Comparison of ENCODE assay signal across 25 cellular contexts in the genomic region with DNA sequence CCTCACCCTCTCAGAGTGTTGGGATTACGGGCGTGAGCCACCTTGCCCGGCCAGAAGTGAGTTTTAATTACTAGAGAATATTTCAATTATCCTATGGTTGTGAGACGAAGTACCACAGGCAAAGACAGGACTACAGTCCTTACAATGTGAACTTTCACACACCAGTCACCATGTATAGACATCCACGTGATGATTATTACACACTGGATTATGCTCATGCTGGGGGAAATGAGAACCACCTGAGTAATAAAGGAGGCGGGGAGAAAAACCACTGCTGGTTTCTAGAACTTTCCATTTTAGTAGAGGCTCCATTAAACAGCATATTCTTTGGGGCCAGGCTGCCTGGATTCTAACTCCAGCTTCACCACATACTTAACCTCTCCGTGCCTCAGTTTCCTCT. TPM values are rescaled to one million over a fixed set of nuclear protein-coding genes. Genes with fewer than 3 reads are reported as not detected.
DNase-seq lines count a peak whose midpoint lies in the region; ATAC-seq, FAIRE-seq and TF ChIP-seq lines count a peak whose summit lies in the region.
"Had no signal": no experiment of that assay in that cellular context is flagged by ENCODE, and none has a peak within 500 bp of the region (broad histone marks: within the 10 kb centered on the region; RNA-seq: fewer than 3 reads in every experiment).

No MANE protein-coding gene starts in this region.

- H3K36me3 ChIP-seq in OCI-LY1 (ENCODE audit: insufficient read depth, low read length): peaks cover 17% of the 10 kb centered on the region
- no peaks in the 10 kb centered on the region for H3K36me3 ChIP-seq in bronchial epithelial cell (ENCODE audit: control insufficient read depth, insufficient read depth, low read length)
- H3K36me3 ChIP-seq: MG63 had no signal

- peaks cover 15% of the 10 kb centered on the region; the same call in 1 of the 2 replicates for H3F3A ChIP-seq in OCI-LY1 (ENCODE audit: insufficient read depth, low read length)

- no peaks in the 10 kb centered on the region for H3K9me2 ChIP-seq in OCI-LY1 (ENCODE audit: low read depth, low read length)
- H3K9me2 ChIP-seq: SK-N-SH had no signal

- H3K9me3 ChIP-seq in OCI-LY1 (ENCODE audit: low read length): no peaks in the 10 kb centered on the region
- H3K9me3 ChIP-seq: MG63, SK-N-SH had no signal

- TF ChIP-seq CTCF in CD14-positive monocyte (IDR thresholded peaks at IDR 0.05) (no peak), OCI-LY1 (IDR thresholded peaks at IDR 0.05; ENCODE audit: low read length) (no peak), bronchial epithelial cell (IDR thresholded peaks at IDR 0.05; ENCODE audit: insufficient read depth, low read length, severe bottlenecking) (no peak)

- H3K27ac Mint-ChIP-seq in activated CD4-positive, alpha-beta T cell treated with anti-CD3 and anti-CD28 coated beads, Interleukin-2, amount 10 ng/mL, durations not matched to agents 7 days and 5 days: peak overlapping the region; percentile 10
- H3K27ac Mint-ChIP-seq in CD14-positive monocyte: peak overlapping the region in 5 of 7 donors; percentile 16 to 90 (median 74)
- H3K27ac Mint-ChIP-seq: H9 had no signal

- no peak for FAIRE-seq in bronchial epithelial cell (lab: Jason Lieb, UNC)

- POLR2A ChIA-PET in activated CD4-positive, alpha-beta T cell treated with anti-CD3 and anti-CD28 coated beads, Interleukin-2, amount 10 ng/mL, durations not matched to agents 7 days and 5 days (lab: Charles Lee): no interaction called here

- no peaks in the 10 kb centered on the region for H3K79me2 ChIP-seq in OCI-LY1 (ENCODE audit: insufficient read depth, low read length)

- intact Hi-C loops in CD14-positive monocyte (cut with micrococcal nuclease): loop anchor here (5.0 kb wide), 2 partner anchors 41 to 46 kb away; partner anchors contain the start of gene TLR2 (in 1 of the 2)

- H3K9me3 Mint-ChIP-seq in activated CD4-positive, alpha-beta T cell treated with anti-CD3 and anti-CD28 coated beads, Interleukin-2, amount 10 ng/mL, durations not matched to agents 7 days and 5 days: peaks cover 2% of the 10 kb centered on the region
- H3K9me3 Mint-ChIP-seq in CD14-positive monocyte: peaks cover 6 to 12% (median 8%) of the 10 kb centered on the region in 7 donors
- H3K9me3 Mint-ChIP-seq: CD8-positive, alpha-beta memory T cell; IgD-negative memory B cell had no signal

- CTCF ChIA-PET in activated CD4-positive, alpha-beta T cell treated with anti-CD3 and anti-CD28 coated beads, Interleukin-2, amount 10 ng/mL, durations not matched to agents 7 days and 5 days (lab: Charles Lee): interaction anchor here (1.8 kb wide), 1 partner anchor 19 kb away, joined by 8 read pairs; no protein-coding TSS in a partner anchor

- H3K4me2 ChIP-seq in OCI-LY1 (ENCODE audit: low read length): no peak overlapping the region
- H3K4me2 ChIP-seq: SK-N-SH had no signal

- H3K4me1 Mint-ChIP-seq in activated CD4-positive, alpha-beta T cell treated with anti-CD3 and anti-CD28 coated beads, Interleukin-2, amount 10 ng/mL, durations not matched to agents 7 days and 5 days: peaks cover 6% of the 10 kb centered on the region
- H3K4me1 Mint-ChIP-seq in CD14-positive monocyte: peaks cover 52% of the 10 kb centered on the region

- no peak overlapping the region for H3K4me3 Mint-ChIP-seq in activated CD4-positive, alpha-beta T cell treated with anti-CD3 and anti-CD28 coated beads, Interleukin-2, amount 10 ng/mL, durations not matched to agents 7 days and 5 days
- peak overlapping the region in 1 of 2 donors; percentile 29 for H3K4me3 Mint-ChIP-seq in CD14-positive monocyte
- H3K4me3 Mint-ChIP-seq: CD8-positive, alpha-beta memory T cell; H9; IgD-negative memory B cell had no signal

- no peaks in the 10 kb centered on the region for H3K27me3 ChIP-seq in OCI-LY1 (ENCODE audit: insufficient read depth, low read length)
- no peaks in the 10 kb centered on the region for H3K27me3 ChIP-seq in bronchial epithelial cell (ENCODE audit: control insufficient read depth, insufficient read depth, low read length)
- H3K27me3 ChIP-seq: MG63 had no signal

- H3K27ac ChIP-seq in OCI-LY1 (ENCODE audit: low read depth, low read length, poor library complexity, severe bottlenecking): peak overlapping the region; percentile 73

- H3K27me3 Mint-ChIP-seq in activated CD4-positive, alpha-beta T cell treated with anti-CD3 and anti-CD28 coated beads, Interleukin-2, amount 10 ng/mL, durations not matched to agents 7 days and 5 days: no peaks in the 10 kb centered on the region
- H3K27me3 Mint-ChIP-seq in CD14-positive monocyte (ENCODE audit: low read depth in 3 of 3): peaks cover 0 to 2% (median 2%) of the 10 kb centered on the region in 3 donors
- H3K27me3 Mint-ChIP-seq: IgD-negative memory B cell had no signal

- peaks cover 12% of the 10 kb centered on the region for H3K36me3 Mint-ChIP-seq in activated CD4-positive, alpha-beta T cell treated with anti-CD3 and anti-CD28 coated beads, Interleukin-2, amount 10 ng/mL, durations not matched to agents 7 days and 5 days (ENCODE audit: low read depth)
- peaks cover 23 to 50% of the 10 kb centered on the region in 2 donors for H3K36me3 Mint-ChIP-seq in CD14-positive monocyte

- H4K20me1 ChIP-seq in OCI-LY1 (ENCODE audit: insufficient read depth, low read length): no peaks in the 10 kb centered on the region

- H3K9ac ChIP-seq in OCI-LY1 (ENCODE audit: low read length): no peak overlapping the region
- H3K9ac ChIP-seq: SK-N-SH had no signal

- no peak for ATAC-seq in HG03520 (IDR thresholded peaks at IDR 0.05; ENCODE audit: unreplicated experiment)

- no peak for DNase-seq in activated CD4-positive, alpha-beta T cell treated with anti-CD3 and anti-CD28 coated beads, Interleukin-2, amount 10 ng/mL, durations not matched to agents 7 days and 5 days
- DNase-seq in activated CD4-positive, alpha-beta T cell treated with anti-CD3 and anti-CD28 coated beads, Interleukin-2, amount 50 U/mL, for 48 hours: no peak
- DNase-seq in CD14-positive monocyte (ENCODE audit: low spot score): no peak
- peak; percentile 51 for DNase-seq in bronchial epithelial cell (ENCODE audit: low read depth)
- DNase-seq in epidermal melanocyte (ENCODE audit: insufficient read length, low spot score): no peak
- DNase-seq in effector CD4-positive, alpha-beta T cell: no peak
- DNase-seq: CD8-positive, alpha-beta memory T cell; DMS53; EL; H9; Karpas-422; NCI-H1092 treated with DMSO at 0.1 percent for 48 hours; NCI-H2081 treated with DMSO at 0.1 percent for 48 hours; NCI-H446 treated with DMSO at 0.1 percent for 48 hours; NK-92 treated with Interleukin-12 subunit alpha and Interleukin-12 subunit beta, amount 100 ng/mL, for 24 hours; OCI-M1; RPMI8226; SHP77 treated with DMSO at 0.1 percent for 48 hours; SK-N-SH had no signal

- H3K4me1 ChIP-seq in OCI-LY1 (ENCODE audit: insufficient read depth, low read length, severe bottlenecking): peaks cover 43% of the 10 kb centered on the region

- H2AFZ ChIP-seq in OCI-LY1 (ENCODE audit: low read length): no peak overlapping the region

- H3K4me3 ChIP-seq in OCI-LY1 (ENCODE audit: low read depth, low read length, poor library complexity, severe bottlenecking) (no peak overlapping the region), bronchial epithelial cell (ENCODE audit: low read depth, low read length) (no peak overlapping the region)
- H3K4me3 ChIP-seq: MG63 had no signal

RNA-seq across cellular contexts. Expression of gene TLR2, which starts 42.5 kb away (rescaled TPM):
- total RNA-seq in activated CD4-positive, alpha-beta T cell treated with anti-CD3 and anti-CD28 coated beads, Interleukin-2, amount 10 ng/mL, durations not matched to agents 7 days and 5 days: 1 to 10 TPM in 1 of 2 experiments, under 1 TPM in 1; 0.97 to 2.0 TPM
- 100 to 1,000 TPM; 133 to 162 TPM for polyA plus RNA-seq in CD14-positive monocyte
- 1.3 and 2.6 TPM in 2 replicates for total RNA-seq in bronchial epithelial cell
- total RNA-seq: A172 had no signal
- polyA plus RNA-seq: BJ had no signal
